In the genomic region with DNA sequence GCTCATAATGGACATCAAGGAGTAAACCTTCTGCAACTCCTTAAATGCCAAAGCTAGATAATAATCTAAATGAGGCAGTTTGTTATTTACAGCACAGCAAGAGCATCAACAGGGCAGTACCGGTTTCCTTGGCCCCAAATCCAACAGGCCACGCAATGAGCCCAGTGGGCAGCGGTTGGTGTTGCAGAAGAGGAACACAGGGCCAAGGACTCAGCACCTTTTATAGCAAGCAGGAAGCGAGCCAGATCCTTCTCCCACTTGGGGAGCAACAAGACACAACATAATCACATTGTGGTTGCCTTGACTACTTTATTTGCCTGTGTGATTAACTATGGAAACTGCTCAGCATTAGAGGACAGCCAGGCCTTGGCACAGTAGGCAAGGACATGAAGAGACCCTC, we compare ENCODE assay signal across 26 cellular contexts.
"Had no signal": no experiment of that assay in that cellular context is flagged by ENCODE, and none has a peak within 500 bp of the region (broad histone marks: within the 10 kb centered on the region; RNA-seq: fewer than 3 reads in every experiment).

No MANE protein-coding gene starts in this region.

- H3K9me3 Mint-ChIP-seq: activated B cell treated with CpG ODN at 0.5 μM for 24 hours; activated naive CD8-positive, alpha-beta T cell treated with anti-CD3 and anti-CD28 coated beads for 36 hours; activated T-cell treated with anti-CD3 and anti-CD28 coated beads, Interleukin-2, amount 50 U/mL, for 24 hours; memory B cell; naive thymus-derived CD4-positive, alpha-beta T cell; stimulated activated effector memory CD8-positive, alpha-beta T cell treated with anti-CD3 and anti-CD28 coated beads, Interleukin-12 subunit alpha, Interleukin-12 subunit beta, amount 100 ng/mL, for 72 hours; stimulated activated naive CD8-positive, alpha-beta T cell treated with anti-CD3 and anti-CD28 coated beads, Interleukin-15, amount 100 ng/mL, for 72 hours had no signal

- H3K27me3 ChIP-seq: gastrocnemius medialis, tibial artery had no signal

- H3K36me3 Mint-ChIP-seq: activated naive CD8-positive, alpha-beta T cell treated with anti-CD3 and anti-CD28 coated beads for 36 hours; memory B cell; naive thymus-derived CD4-positive, alpha-beta T cell; stimulated activated effector memory CD8-positive, alpha-beta T cell treated with anti-CD3 and anti-CD28 coated beads, Interleukin-12 subunit alpha, Interleukin-12 subunit beta, amount 100 ng/mL, for 72 hours had no signal

- DNase-seq: activated B cell treated with CpG ODN at 0.5 μM for 24 hours; activated CD4-positive, alpha-beta T cell treated with anti-CD3 and anti-CD28 coated beads for 36 hours; activated CD4-positive, alpha-beta T cell treated with anti-CD3 and anti-CD28 coated beads, Interleukin-2, amount 50 U/mL, for 4 hours; activated CD8-positive, alpha-beta memory T cell treated with anti-CD3 and anti-CD28 coated beads for 24 hours; activated CD8-positive, alpha-beta memory T cell treated with anti-CD3 and anti-CD28 coated beads, Interleukin-2, amount 50 U/mL, for 4 hours; activated naive CD4-positive, alpha-beta T cell; activated naive CD8-positive, alpha-beta T cell treated with anti-CD3 and anti-CD28 coated beads for 36 hours; activated T-cell treated with anti-CD3 and anti-CD28 coated beads, Interleukin-2, amount 50 U/mL, for 24 hours; central memory CD4-positive, alpha-beta T cell; effector memory CD8-positive, alpha-beta T cell; gastrocnemius medialis; head of caudate nucleus; left ventricle myocardium superior; naive thymus-derived CD4-positive, alpha-beta T cell; small intestine; stimulated activated CD4-positive, alpha-beta T cell treated with anti-CD3 and anti-CD28 coated beads, Interleukin-2, amount 100 ng/mL, for 24 hours; stimulated activated naive CD8-positive, alpha-beta T cell treated with anti-CD3 and anti-CD28 coated beads, Interleukin-15, amount 100 ng/mL, for 72 hours; T1000 had no signal

- H3K9me3 ChIP-seq: gastrocnemius medialis, tibial artery had no signal

- H3K27me3 Mint-ChIP-seq: activated CD4-positive, alpha-beta T cell treated with anti-CD3 and anti-CD28 coated beads for 36 hours; activated naive CD8-positive, alpha-beta T cell treated with anti-CD3 and anti-CD28 coated beads for 36 hours; stimulated activated naive CD8-positive, alpha-beta T cell treated with anti-CD3 and anti-CD28 coated beads, Interleukin-15, amount 100 ng/mL, for 72 hours had no signal

- H3K36me3 ChIP-seq: gastrocnemius medialis, tibial artery had no signal

- H3K4me3 ChIP-seq: gastrocnemius medialis, tibial artery had no signal

- H3K27ac ChIP-seq: gastrocnemius medialis, tibial artery had no signal

- H3K4me3 Mint-ChIP-seq: activated B cell treated with CpG ODN at 0.5 μM for 24 hours; activated CD4-positive, alpha-beta T cell treated with anti-CD3 and anti-CD28 coated beads for 36 hours; activated naive CD8-positive, alpha-beta T cell treated with anti-CD3 and anti-CD28 coated beads for 36 hours; activated T-cell treated with anti-CD3 and anti-CD28 coated beads, Interleukin-2, amount 50 U/mL, for 24 hours; activated T-helper 17 cell treated with anti-CD3 and anti-CD28 coated beads, Interleukin-2, amount 50 U/mL, for 72 hours; effector memory CD8-positive, alpha-beta T cell; memory B cell; naive thymus-derived CD4-positive, alpha-beta T cell; neural crest cell; stimulated activated effector memory CD8-positive, alpha-beta T cell treated with anti-CD3 and anti-CD28 coated beads, Interleukin-12 subunit alpha, Interleukin-12 subunit beta, amount 100 ng/mL, for 72 hours; stimulated activated naive CD8-positive, alpha-beta T cell treated with anti-CD3 and anti-CD28 coated beads, Interleukin-15, amount 100 ng/mL, for 72 hours had no signal

- H3K27ac Mint-ChIP-seq: activated B cell treated with CpG ODN at 0.5 μM for 24 hours; activated CD4-positive, alpha-beta T cell treated with anti-CD3 and anti-CD28 coated beads for 36 hours; activated naive CD8-positive, alpha-beta T cell treated with anti-CD3 and anti-CD28 coated beads for 36 hours; activated T-cell treated with anti-CD3 and anti-CD28 coated beads, Interleukin-2, amount 50 U/mL, for 24 hours; activated T-helper 17 cell treated with anti-CD3 and anti-CD28 coated beads, Interleukin-2, amount 50 U/mL, for 72 hours; effector memory CD8-positive, alpha-beta T cell; memory B cell; naive thymus-derived CD4-positive, alpha-beta T cell; stimulated activated effector memory CD8-positive, alpha-beta T cell treated with anti-CD3 and anti-CD28 coated beads, Interleukin-12 subunit alpha, Interleukin-12 subunit beta, amount 100 ng/mL, for 72 hours; stimulated activated naive CD8-positive, alpha-beta T cell treated with anti-CD3 and anti-CD28 coated beads, Interleukin-15, amount 100 ng/mL, for 72 hours had no signal

- H3K4me1 ChIP-seq: gastrocnemius medialis, tibial artery had no signal

- FAIRE-seq: astrocyte, endothelial cell of umbilical vein, urothelium cell line had no signal

- H3K4me1 Mint-ChIP-seq: activated CD4-positive, alpha-beta T cell treated with anti-CD3 and anti-CD28 coated beads for 36 hours; activated T-helper 17 cell treated with anti-CD3 and anti-CD28 coated beads, Interleukin-2, amount 50 U/mL, for 72 hours; neural crest cell; stimulated activated effector memory CD8-positive, alpha-beta T cell treated with anti-CD3 and anti-CD28 coated beads, Interleukin-12 subunit alpha, Interleukin-12 subunit beta, amount 100 ng/mL, for 72 hours; stimulated activated naive CD8-positive, alpha-beta T cell treated with anti-CD3 and anti-CD28 coated beads, Interleukin-15, amount 100 ng/mL, for 72 hours had no signal
